ENCODE assay signal across 8 cellular contexts in the genomic region with DNA sequence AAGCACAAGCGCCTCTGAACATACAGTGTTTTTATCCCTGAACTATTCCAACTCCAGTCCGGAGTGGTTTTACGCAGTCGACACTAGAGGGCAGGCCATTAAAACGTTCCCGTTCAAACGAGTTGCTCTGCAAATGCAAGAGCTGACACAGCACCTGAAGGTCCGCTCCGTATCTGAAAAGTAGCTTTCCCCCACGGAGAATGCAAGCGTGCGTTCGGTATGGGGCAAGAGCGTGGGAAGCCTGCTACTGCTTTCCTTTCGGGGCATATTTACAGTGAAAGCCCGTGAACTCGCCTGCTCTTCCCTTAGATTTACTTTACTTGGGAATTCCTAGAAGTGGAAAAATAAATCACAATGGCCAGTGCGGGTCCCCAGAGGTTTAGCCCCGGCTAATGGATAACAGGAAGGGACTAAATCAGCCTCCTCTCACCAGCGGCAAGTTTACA.
DNase-seq lines count a peak whose midpoint lies in the region; ATAC-seq, FAIRE-seq and TF ChIP-seq lines count a peak whose summit lies in the region.

No MANE protein-coding gene starts in this region.

- H3K4me3 ChIP-seq in small intestine (ENCODE audit: low read depth in 1 of 2, low read length in 2 of 2): peak overlapping the region in 1 of 2 donors; percentile 24

- H3K27ac ChIP-seq in small intestine (ENCODE audit: low read depth in 1 of 2, low read length in 1 of 2): no peak overlapping the region

- TF ChIP-seq CTCF in MCF 10A (IDR thresholded peaks at IDR 0.05; ENCODE audit: unreplicated experiment): peak; percentile 68

- H3K27me3 Mint-ChIP-seq in MCF 10A (ENCODE audit: insufficient read depth, unreplicated experiment): no peaks in the 10 kb centered on the region

- peak overlapping the region; percentile 71 for H3K4me3 Mint-ChIP-seq in MCF 10A (ENCODE audit: unreplicated experiment)

- H3K4me1 Mint-ChIP-seq in MCF 10A (ENCODE audit: insufficient read depth, unreplicated experiment): peaks cover 11% of the 10 kb centered on the region

- POLR2A ChIA-PET in MCF 10A (lab: Yijun Ruan, JAX): interaction anchor here (0.7 to 1.5 kb wide), 9 partner anchors 26 to 589 kb away, joined by 3 to 7 read pairs (median 3); a partner anchor contains a TSS

- FAIRE-seq in small intestine (lab: Jason Lieb, UNC): no peak

- no peaks in the 10 kb centered on the region for H3K36me3 ChIP-seq in small intestine (ENCODE audit: control insufficient read depth in 2 of 2, insufficient read depth in 2 of 2, low read length in 2 of 2)

- no peak overlapping the region for H3K27ac Mint-ChIP-seq in MCF 10A (ENCODE audit: low read depth, unreplicated experiment)

- peaks cover 0 to 4% of the 10 kb centered on the region in 2 donors for H3K4me1 ChIP-seq in small intestine (ENCODE audit: control insufficient read depth in 2 of 2, insufficient read depth in 1 of 2, low read depth in 1 of 2, low read length in 1 of 2)

- intact Hi-C loops in MCF 10A (cut with micrococcal nuclease): loop anchor here (1.0 to 10.0 kb wide), 11 partner anchors 160 to 995 kb away; a partner anchor contains a TSS

- H3K27me3 ChIP-seq in small intestine (ENCODE audit: control insufficient read depth in 2 of 2, insufficient read depth in 2 of 2, low read length in 2 of 2): no peaks in the 10 kb centered on the region

- peak; percentile 98 for ATAC-seq in HG02885 (IDR thresholded peaks at IDR 0.05; ENCODE audit: poor library complexity, unreplicated experiment)

- no peaks in the 10 kb centered on the region for H3K9me3 Mint-ChIP-seq in MCF 10A (ENCODE audit: unreplicated experiment)

- no peaks in the 10 kb centered on the region for H3K9me3 ChIP-seq in small intestine (ENCODE audit: control insufficient read depth, low read depth)

- DNase-seq in activated gamma-delta T cell treated with Interleukin-2 at 50 U/mL for 16 hours: peak; percentile 66
- no peak for DNase-seq in activated gamma-delta T cell (lab: John Stamatoyannopoulos, UW)
- peak; percentile 23 to 61 for DNase-seq in NCI-H1930 (lab: John Stamatoyannopoulos, UW)
- peak; percentile 65 for DNase-seq in UCSD-AML1 (lab: John Stamatoyannopoulos, UW; ENCODE audit: unreplicated experiment)
- DNase-seq in MCF 10A (ENCODE audit: unreplicated experiment): peak; percentile 86
- peak; percentile 83 for DNase-seq in iPS-NIHi11 (ENCODE audit: low spot score)
- peak; percentile 84 for DNase-seq in small intestine

- CTCF ChIA-PET in MCF 10A (lab: Yijun Ruan, JAX): interaction anchor here (0.6 to 3.5 kb wide), 62 partner anchors 9 to 997 kb away, joined by 3 to 28 read pairs (median 4); a partner anchor contains a TSS

- WGBS in small intestine, 3 donors: 2 to 3% (median 2%) methylated on average over 20 of the region's 20 CpGs

- BruUV-seq in MCF 10A (replicated peaks; lab: Mats Ljungman, UMichigan): no TSS peak

- H3K36me3 Mint-ChIP-seq in MCF 10A (ENCODE audit: insufficient read depth, unreplicated experiment): no peaks in the 10 kb centered on the region
